8 cellular contexts compared by ENCODE assay signal in genomic region chr4:182975806-182976205, GRCh38. TPM values are rescaled to one million over a fixed set of nuclear protein-coding genes. Genes with fewer than 3 reads are reported as not detected.
DNase-seq lines count a peak whose midpoint lies in the region; ATAC-seq and TF ChIP-seq lines count a peak whose summit lies in the region.

No MANE protein-coding gene starts in this region.

- H3K27ac ChIP-seq in GM23338 (ENCODE audit: low read depth) (no peak overlapping the region), esophagus squamous epithelium (no peak overlapping the region)

- 0 out of 3 replicates have a peak, but pooled peaks cover 2% of the 10 kb centered on the region for H3K9me3 Mint-ChIP-seq in GM23338

- H3K9me2 ChIP-seq in GM23338 (ENCODE audit: insufficient read depth), result peaks cover 9% of the 10 kb centered on the region

- H3K4me3 ChIP-seq in GM23338, result no peak overlapping the region
- H3K4me3 ChIP-seq in esophagus squamous epithelium, result no peak overlapping the region

- peak; percentile 6 for DNase-seq in stimulated activated CD4-positive, alpha-beta T cell treated with anti-CD3 and anti-CD28 coated beads, Interleukin-4, amount 100 ng/mL, for 24 hours
- no peak for DNase-seq in stimulated activated CD4-positive, alpha-beta T cell treated with anti-CD3 and anti-CD28 coated beads, Interleukin-4, amount 100 ng/mL, for 4 hours
- DNase-seq in T1000 (lab: John Stamatoyannopoulos, UW) (peak; percentile 10), non-pigmented ciliary epithelial cell (ENCODE audit: low read depth) (peak; percentile 65), GM23338 (ENCODE audit: low spot score) (no peak), esophagus squamous epithelium (lab: John Stamatoyannopoulos, UW) (no peak), SHP77 treated with DMSO at 0.1 percent for 48 hours (lab: John Stamatoyannopoulos, UW) (no peak)

- ATAC-seq in HG03095 (IDR thresholded peaks at IDR 0.05; ENCODE audit: unreplicated experiment), result peak; percentile 59
- ATAC-seq in GM23338, result no peak

- no peak overlapping the region for H3K4me2 ChIP-seq in GM23338

- H3K9me3 ChIP-seq in esophagus squamous epithelium, result no peaks in the 10 kb centered on the region

- no peak overlapping the region for H3K4me3 Mint-ChIP-seq in GM23338

- H3K27me3 Mint-ChIP-seq in GM23338 (ENCODE audit: insufficient read depth, low read depth, poor library complexity), result peaks cover 6% of the 10 kb centered on the region

- no peak overlapping the region for H2AFZ ChIP-seq in GM23338

- H3K36me3 Mint-ChIP-seq in GM23338 (ENCODE audit: low read depth), result no peaks in the 10 kb centered on the region

- H3K4me1 ChIP-seq in GM23338 (ENCODE audit: insufficient read depth) (no peaks in the 10 kb centered on the region), esophagus squamous epithelium (peaks cover 0 to 7% (median 0%) of the 10 kb centered on the region in 3 donors)

- TF ChIP-seq CTCF in GM23338 (conservative IDR thresholded peaks at IDR 0.05; ENCODE audit: low read depth in 2 of 2) (no peak), esophagus squamous epithelium (IDR thresholded peaks at IDR 0.05) (no peak)

- intact Hi-C loops in esophagus squamous epithelium (cut with DNase I), result no loop called here

- TF ChIP-seq POLR2A in esophagus squamous epithelium (IDR thresholded peaks at IDR 0.05), result no peak

- no peaks in the 10 kb centered on the region for H3K79me2 ChIP-seq in GM23338 (replicated peaks; ENCODE audit: insufficient read depth)

- H3K27me3 ChIP-seq in GM23338 (ENCODE audit: insufficient read depth) (no peaks in the 10 kb centered on the region), esophagus squamous epithelium (no peaks in the 10 kb centered on the region)

- no peak overlapping the region for H3K27ac Mint-ChIP-seq in GM23338

- WGBS in esophagus squamous epithelium, 2 donors, result 12 to 18% methylated on average over 3 of the region's 3 CpGs

- H3K4me1 Mint-ChIP-seq in GM23338, result peaks cover 3% of the 10 kb centered on the region; the same call in 1 of the 3 replicates

- no peaks in the 10 kb centered on the region for H3F3A ChIP-seq in GM23338 (replicated peaks; ENCODE audit: low read depth)

- H3K36me3 ChIP-seq in GM23338 (ENCODE audit: insufficient read depth) (no peaks in the 10 kb centered on the region), esophagus squamous epithelium (no peaks in the 10 kb centered on the region)

- H4K20me1 ChIP-seq in GM23338 (replicated peaks; ENCODE audit: insufficient read depth), result no peaks in the 10 kb centered on the region

TF ChIP-seq in GM23338, 12 proteins besides CTCF, POLR2A, EP300 and RAD21:
- TF ChIP-seq ZNF114 (CRISPR knock-in tag; IDR thresholded peaks at IDR 0.05), result no peak
- TF ChIP-seq POLR2AphosphoS5 (IDR thresholded peaks at IDR 0.05; ENCODE audit: low read depth), result no peak
- TF ChIP-seq, protein P1, sequence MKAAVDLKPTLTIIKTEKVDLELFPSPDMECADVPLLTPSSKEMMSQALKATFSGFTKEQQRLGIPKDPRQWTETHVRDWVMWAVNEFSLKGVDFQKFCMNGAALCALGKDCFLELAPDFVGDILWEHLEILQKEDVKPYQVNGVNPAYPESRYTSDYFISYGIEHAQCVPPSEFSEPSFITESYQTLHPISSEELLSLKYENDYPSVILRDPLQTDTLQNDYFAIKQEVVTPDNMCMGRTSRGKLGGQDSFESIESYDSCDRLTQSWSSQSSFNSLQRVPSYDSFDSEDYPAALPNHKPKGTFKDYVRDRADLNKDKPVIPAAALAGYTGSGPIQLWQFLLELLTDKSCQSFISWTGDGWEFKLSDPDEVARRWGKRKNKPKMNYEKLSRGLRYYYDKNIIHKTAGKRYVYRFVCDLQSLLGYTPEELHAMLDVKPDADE (IDR thresholded peaks at IDR 0.05), result no peak

RNA-seq across cellular contexts. Expression of gene DCTD, which starts 58.6 kb away (rescaled TPM):
- total RNA-seq in GM23338 (2014; rRNA removed; shearing (Covaris generic)), result 39.3 and 45.2 TPM in 2 replicates
- polyA plus RNA-seq in GM23338 (2016; fragmentation: Nextera tagmentation; extraction: Ambion mirVana), result 40.0 and 40.3 TPM in 2 replicates
- total RNA-seq in esophagus squamous epithelium, result 10 to 100 TPM; 43.6 to 72.9 (median 57.2) TPM

Comparison
In these comparisons a context has a peak if more than half of its experiments do, and no peak if none do; other contexts are left out.
1. DNase-seq: peak in stimulated activated CD4-positive, alpha-beta T cell treated with anti-CD3 and anti-CD28 coated beads, Interleukin-4, amount 100 ng/mL, for 24 hours (single experiment), T1000 (single experiment) and non-pigmented ciliary epithelial cell (single experiment); none in stimulated activated CD4-positive, alpha-beta T cell treated with anti-CD3 and anti-CD28 coated beads, Interleukin-4, amount 100 ng/mL, for 4 hours (0 of 2), GM23338 (single experiment), esophagus squamous epithelium (single experiment) and SHP77 treated with DMSO at 0.1 percent for 48 hours (single experiment).